32 cellular contexts compared by ENCODE assay signal in the genomic region with DNA sequence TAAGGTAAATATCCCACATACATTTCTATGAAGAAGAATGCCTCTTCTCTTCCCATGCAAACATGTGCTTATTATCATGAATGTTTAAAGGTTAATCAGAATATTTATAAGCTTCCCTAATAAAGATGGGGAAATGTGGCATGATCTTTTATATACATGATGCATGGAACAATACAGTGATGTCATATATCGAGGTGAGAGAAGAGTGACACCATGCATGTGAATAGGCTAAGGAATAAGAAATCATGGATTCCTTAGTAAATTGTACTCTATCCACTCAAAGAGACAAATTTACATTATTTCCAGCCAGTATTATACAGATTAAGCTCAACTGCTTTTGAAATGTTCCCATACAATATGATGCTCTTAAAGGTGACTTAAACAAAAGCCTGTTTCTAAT.
"Had no signal": no experiment of that assay in that cellular context is flagged by ENCODE, and none has a peak within 500 bp of the region (broad histone marks: within the 10 kb centered on the region; RNA-seq: fewer than 3 reads in every experiment).

No MANE protein-coding gene starts in this region.

- H3K36me3 ChIP-seq: adrenal gland, colonic mucosa, heart left ventricle had no signal

- H3K4me3 ChIP-seq: adrenal gland, body of pancreas, colonic mucosa, heart left ventricle had no signal

- H3K27me3 Mint-ChIP-seq: activated CD4-positive, alpha-beta memory T cell treated with anti-CD3 and anti-CD28 coated beads for 36 hours; activated CD4-positive, alpha-beta T cell treated with anti-CD3 and anti-CD28 coated beads for 36 hours; activated CD4-positive, alpha-beta T cell treated with anti-CD3 and anti-CD28 coated beads, Interleukin-2, amount 10 ng/mL, durations not matched to agents 24 days and 14 days; activated CD8-positive, alpha-beta memory T cell treated with anti-CD3 and anti-CD28 coated beads, Interleukin-2, amount 10 ng/mL, durations not matched to agents 7 days and 5 days; activated naive CD4-positive, alpha-beta T cell treated with anti-CD3 and anti-CD28 coated beads, Interleukin-2, amount 50 U/mL, for 24 hours; activated naive CD8-positive, alpha-beta T cell treated with anti-CD3 and anti-CD28 coated beads for 36 hours; activated naive CD8-positive, alpha-beta T cell treated with anti-CD3 and anti-CD28 coated beads, Interleukin-2, amount 50 U/mL, for 24 hours; T-helper 17 cell had no signal

- H3K9me3 Mint-ChIP-seq: activated naive CD4-positive, alpha-beta T cell treated with anti-CD3 and anti-CD28 coated beads, Interleukin-2, amount 50 U/mL, for 24 hours; activated naive CD8-positive, alpha-beta T cell treated with anti-CD3 and anti-CD28 coated beads for 36 hours; activated naive CD8-positive, alpha-beta T cell treated with anti-CD3 and anti-CD28 coated beads, Interleukin-2, amount 50 U/mL, for 24 hours; activated T-helper 1 cell treated with anti-CD3 and anti-CD28 coated beads, Interleukin-12 subunit alpha, Interleukin-12 subunit beta, Interleukin-2, Interleukin-4 antibody, amounts not matched to agents 30 ng/mL and 10 ng/mL and 1 ng/mL, durations not matched to agents 14 hours and 24 hours and 36 hours; endodermal cell had no signal

- H3K4me3 Mint-ChIP-seq: activated CD4-positive, alpha-beta memory T cell treated with anti-CD3 and anti-CD28 coated beads for 36 hours; activated CD4-positive, alpha-beta T cell treated with anti-CD3 and anti-CD28 coated beads for 36 hours; activated CD4-positive, alpha-beta T cell treated with anti-CD3 and anti-CD28 coated beads, Interleukin-2, amount 10 ng/mL, durations not matched to agents 24 days and 14 days; activated CD8-positive, alpha-beta memory T cell treated with anti-CD3 and anti-CD28 coated beads, Interleukin-2, amount 10 ng/mL, durations not matched to agents 7 days and 5 days; activated CD8-positive, alpha-beta T cell treated with anti-CD3 and anti-CD28 coated beads, Interleukin-2, amount 10 ng/mL, durations not matched to agents 7 days and 5 days; activated naive CD4-positive, alpha-beta T cell treated with anti-CD3 and anti-CD28 coated beads for 36 hours; activated naive CD4-positive, alpha-beta T cell treated with anti-CD3 and anti-CD28 coated beads, Interleukin-2, amount 50 U/mL, for 24 hours; activated naive CD8-positive, alpha-beta T cell treated with anti-CD3 and anti-CD28 coated beads for 36 hours; activated naive CD8-positive, alpha-beta T cell treated with anti-CD3 and anti-CD28 coated beads, Interleukin-2, amount 50 U/mL, for 24 hours; activated T-helper 1 cell treated with anti-CD3 and anti-CD28 coated beads, Interleukin-12 subunit alpha, Interleukin-12 subunit beta, Interleukin-2, Interleukin-4 antibody, amounts not matched to agents 30 ng/mL and 10 ng/mL and 1 ng/mL, durations not matched to agents 14 hours and 24 hours and 36 hours; endodermal cell; T-helper 17 cell; T-helper 2 cell treated with Interferon-gamma antibody and Interleukin-4, amounts not matched to agents 5 μg/mL and 100 μg/mL, for 36 hours had no signal

- H3K4me1 ChIP-seq: body of pancreas, colonic mucosa had no signal

- H3K27ac ChIP-seq: adrenal gland, body of pancreas, colonic mucosa, heart left ventricle had no signal

- H3K27me3 ChIP-seq: adrenal gland, body of pancreas, colonic mucosa, heart left ventricle had no signal

- H3K27ac Mint-ChIP-seq: activated CD4-positive, alpha-beta memory T cell treated with anti-CD3 and anti-CD28 coated beads for 36 hours; activated CD4-positive, alpha-beta T cell treated with anti-CD3 and anti-CD28 coated beads for 36 hours; activated CD4-positive, alpha-beta T cell treated with anti-CD3 and anti-CD28 coated beads, Interleukin-2, amount 10 ng/mL, durations not matched to agents 24 days and 14 days; activated CD8-positive, alpha-beta memory T cell treated with anti-CD3 and anti-CD28 coated beads, Interleukin-2, amount 10 ng/mL, durations not matched to agents 7 days and 5 days; activated CD8-positive, alpha-beta T cell treated with anti-CD3 and anti-CD28 coated beads, Interleukin-2, amount 10 ng/mL, durations not matched to agents 7 days and 5 days; activated naive CD4-positive, alpha-beta T cell treated with anti-CD3 and anti-CD28 coated beads for 36 hours; activated naive CD4-positive, alpha-beta T cell treated with anti-CD3 and anti-CD28 coated beads, Interleukin-2, amount 50 U/mL, for 24 hours; activated naive CD8-positive, alpha-beta T cell treated with anti-CD3 and anti-CD28 coated beads for 36 hours; activated naive CD8-positive, alpha-beta T cell treated with anti-CD3 and anti-CD28 coated beads, Interleukin-2, amount 50 U/mL, for 24 hours; activated T-helper 1 cell treated with anti-CD3 and anti-CD28 coated beads, Interleukin-12 subunit alpha, Interleukin-12 subunit beta, Interleukin-2, Interleukin-4 antibody, amounts not matched to agents 30 ng/mL and 10 ng/mL and 1 ng/mL, durations not matched to agents 14 hours and 24 hours and 36 hours; activated T-helper 2 cell treated with anti-CD3 and anti-CD28 coated beads, Interferon-gamma antibody, Interleukin-2, Interleukin-4, amounts not matched to agents 10 μg/mL and 5 μg/mL and 100 μg/mL, durations not matched to agents 14 hours and 24 hours and 36 hours; endodermal cell; T-helper 17 cell; T-helper 2 cell treated with Interferon-gamma antibody and Interleukin-4, amounts not matched to agents 5 μg/mL and 100 μg/mL, for 36 hours had no signal

- H3K4me1 Mint-ChIP-seq: activated CD4-positive, alpha-beta T cell treated with anti-CD3 and anti-CD28 coated beads for 36 hours; activated CD4-positive, alpha-beta T cell treated with anti-CD3 and anti-CD28 coated beads, Interleukin-2, amount 10 ng/mL, durations not matched to agents 24 days and 14 days; activated CD8-positive, alpha-beta memory T cell treated with anti-CD3 and anti-CD28 coated beads, Interleukin-2, amount 10 ng/mL, durations not matched to agents 7 days and 5 days; activated naive CD4-positive, alpha-beta T cell treated with anti-CD3 and anti-CD28 coated beads, Interleukin-2, amount 50 U/mL, for 24 hours; activated naive CD8-positive, alpha-beta T cell treated with anti-CD3 and anti-CD28 coated beads, Interleukin-2, amount 50 U/mL, for 24 hours; T-helper 17 cell had no signal

- H3K36me3 Mint-ChIP-seq: activated CD4-positive, alpha-beta memory T cell treated with anti-CD3 and anti-CD28 coated beads for 36 hours; activated CD8-positive, alpha-beta memory T cell treated with anti-CD3 and anti-CD28 coated beads, Interleukin-2, amount 10 ng/mL, durations not matched to agents 7 days and 5 days; activated naive CD4-positive, alpha-beta T cell treated with anti-CD3 and anti-CD28 coated beads, Interleukin-2, amount 50 U/mL, for 24 hours; activated naive CD8-positive, alpha-beta T cell treated with anti-CD3 and anti-CD28 coated beads for 36 hours had no signal

- DNase-seq: activated CD4-positive, alpha-beta memory T cell treated with anti-CD3 and anti-CD28 coated beads for 36 hours; activated CD4-positive, alpha-beta T cell treated with anti-CD3 and anti-CD28 coated beads for 36 hours; activated CD4-positive, alpha-beta T cell treated with anti-CD3 and anti-CD28 coated beads, Interleukin-2, amount 10 ng/mL, durations not matched to agents 24 days and 14 days; activated CD4-positive, CD25-positive, alpha-beta regulatory T cell; activated CD4-positive, CD25-positive, alpha-beta regulatory T cell treated with anti-CD3 and anti-CD28 coated beads, Interleukin-2, amount 50 U/mL, for 72 hours; activated CD8-positive, alpha-beta memory T cell treated with anti-CD3 and anti-CD28 coated beads, Interleukin-2, amount 10 ng/mL, durations not matched to agents 7 days and 5 days; activated CD8-positive, alpha-beta memory T cell treated with anti-CD3 and anti-CD28 coated beads, Interleukin-2, amount 50 U/mL, for 4 hours; activated CD8-positive, alpha-beta T cell treated with anti-CD3 and anti-CD28 coated beads, Interleukin-2, amount 10 ng/mL, durations not matched to agents 7 days and 5 days; activated effector memory CD4-positive, alpha-beta T cell treated with anti-CD3 and anti-CD28 coated beads, Interleukin-2, amount 50 U/mL, for 16 hours; activated naive CD4-positive, alpha-beta T cell treated with anti-CD3 and anti-CD28 coated beads for 36 hours; activated naive CD8-positive, alpha-beta T cell treated with anti-CD3 and anti-CD28 coated beads for 36 hours; activated naive CD8-positive, alpha-beta T cell treated with anti-CD3 and anti-CD28 coated beads, Interleukin-2, amount 50 U/mL, for 24 hours; activated T-cell treated with anti-CD3 and anti-CD28 coated beads, Interleukin-2, amount 50 U/mL, for 1 hour; activated T-cell treated with anti-CD3 and anti-CD28 coated beads, Interleukin-2, amount 50 U/mL, for 48 hours; adrenal gland; amygdala; aorta; body of pancreas; caudate nucleus; cerebellar nuclear complex; colonic mucosa; effector memory CD4-positive, alpha-beta T cell; endodermal cell; foreskin fibroblast; heart left ventricle; T-helper 17 cell; T1000 had no signal

- ATAC-seq: activated CD4-positive, alpha-beta T cell treated with anti-CD3 and anti-CD28 coated beads for 36 hours; activated CD8-positive, alpha-beta memory T cell treated with anti-CD3 and anti-CD28 coated beads, Interleukin-2, amount 10 ng/mL, durations not matched to agents 7 days and 5 days; activated CD8-positive, alpha-beta T cell treated with anti-CD3 and anti-CD28 coated beads, Interleukin-2, amount 10 ng/mL, durations not matched to agents 7 days and 5 days; activated naive CD8-positive, alpha-beta T cell treated with anti-CD3 and anti-CD28 coated beads, Interleukin-2, amount 50 U/mL, for 24 hours; body of pancreas; esophagus mucosa; heart left ventricle; T-helper 17 cell had no signal
